ENCODE assay signal across 8 cellular contexts in the genomic region with DNA sequence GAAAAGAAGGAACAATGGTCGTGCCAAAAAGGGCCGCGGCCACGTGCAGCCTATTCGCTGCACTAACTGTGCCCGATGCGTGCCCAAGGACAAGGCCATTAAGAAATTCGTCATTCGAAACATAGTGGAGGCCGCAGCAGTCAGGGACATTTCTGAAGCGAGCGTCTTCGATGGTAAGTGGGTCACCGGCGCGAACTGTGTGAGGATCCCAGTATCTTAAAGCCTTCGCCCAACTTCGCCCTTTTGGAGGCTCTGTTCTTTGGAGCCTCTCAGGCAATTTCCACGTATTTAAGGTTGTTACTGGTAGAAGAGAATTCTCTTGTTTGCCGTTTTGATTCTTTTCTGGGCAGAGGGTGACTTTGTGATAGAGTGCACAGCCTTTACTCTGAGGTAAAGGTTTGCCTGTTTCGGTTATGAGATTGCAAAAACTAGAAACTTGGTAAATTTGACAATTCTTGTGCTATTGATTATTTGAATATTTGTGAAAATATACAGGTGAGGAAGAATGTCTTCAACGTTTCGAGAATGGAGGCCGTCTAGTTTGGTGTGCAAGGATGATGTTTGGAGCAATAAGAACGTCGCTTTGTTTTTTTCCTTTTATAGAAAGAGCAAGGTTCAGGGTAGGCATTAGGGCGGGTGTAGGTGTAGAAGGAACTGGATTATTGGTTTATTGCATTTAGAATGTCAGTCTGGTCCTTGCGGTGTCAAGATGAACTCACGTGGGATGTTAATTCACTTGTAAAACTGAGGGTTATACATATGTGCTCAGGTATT. TPM values are rescaled to one million over a fixed set of nuclear protein-coding genes. Genes with fewer than 3 reads are reported as not detected.
DNase-seq lines count a peak whose midpoint lies in the region; ATAC-seq and TF ChIP-seq lines count a peak whose summit lies in the region.

No MANE protein-coding gene starts in this region.

- peak overlapping the region; percentile 84 for H3K9ac ChIP-seq in trophoblast cell (ENCODE audit: low read length)

- H3K4me2 ChIP-seq in trophoblast cell (ENCODE audit: low read length), result peak overlapping the region; percentile 95

- no peak overlapping the region for H2BK12ac ChIP-seq in trophoblast cell (ENCODE audit: low read length)

- H3K23ac ChIP-seq in trophoblast cell (ENCODE audit: low read length), result no peak overlapping the region

- H2AK5ac ChIP-seq in trophoblast cell (ENCODE audit: low read length), result no peak overlapping the region

- peaks cover 9% of the 10 kb centered on the region for H3K79me2 ChIP-seq in trophoblast cell (ENCODE audit: control insufficient read depth, insufficient read depth, low read length, poor library complexity)

- H3K4ac ChIP-seq in trophoblast cell (ENCODE audit: low read depth, low read length), result peak overlapping the region; percentile 35

- peak overlapping the region; percentile 64 for H3K27ac ChIP-seq in RWPE2 (ENCODE audit: poor library complexity, severe bottlenecking)
- H3K27ac ChIP-seq in trophoblast cell (ENCODE audit: low read depth, low read length), result peak overlapping the region; percentile 88

- no peak overlapping the region for H2AFZ ChIP-seq in trophoblast cell (ENCODE audit: insufficient read depth, low read length, poor library complexity)

- peak overlapping the region; percentile 49 for H4K91ac ChIP-seq in trophoblast cell (ENCODE audit: low read depth, low read length)

- peaks cover 37% of the 10 kb centered on the region for H3K36me3 ChIP-seq in RWPE2 (ENCODE audit: low read depth)
- H3K36me3 ChIP-seq in trophoblast cell (ENCODE audit: control insufficient read depth in 1 of 2, insufficient read depth in 2 of 2, low read length in 2 of 2), result peaks cover 6 to 26% of the 10 kb centered on the region in 2 experiments

- H3K27me3 ChIP-seq in RWPE2 (ENCODE audit: insufficient read depth, poor library complexity, severe bottlenecking) (no peaks in the 10 kb centered on the region), trophoblast cell (ENCODE audit: insufficient read depth, low read length) (no peaks in the 10 kb centered on the region)

- H4K12ac ChIP-seq in trophoblast cell (ENCODE audit: low read depth, low read length), result no peak overlapping the region

- no peak for ATAC-seq in RWPE2 (ENCODE audit: low read depth)
- no peak for ATAC-seq in GM18520 (IDR thresholded peaks at IDR 0.05; ENCODE audit: unreplicated experiment)
- no peak for ATAC-seq in HG03108 (IDR thresholded peaks at IDR 0.05; ENCODE audit: unreplicated experiment)
- no peak for ATAC-seq in HG02840 (IDR thresholded peaks at IDR 0.05; ENCODE audit: low FRiP score, unreplicated experiment)

- no peaks in the 10 kb centered on the region for H3K4me1 ChIP-seq in RWPE2 (ENCODE audit: insufficient read depth, poor library complexity, severe bottlenecking)
- H3K4me1 ChIP-seq in trophoblast cell (ENCODE audit: control insufficient read depth in 1 of 2, insufficient read depth in 2 of 2, low read length in 2 of 2), result peaks cover 2 to 3% of the 10 kb centered on the region in 2 experiments

- H4K8ac ChIP-seq in trophoblast cell (ENCODE audit: low read depth, low read length), result peak overlapping the region; percentile 52

- no peak for TF ChIP-seq CTCF in RWPE2 (IDR thresholded peaks at IDR 0.05; ENCODE audit: poor library complexity, severe bottlenecking)

- H3K4me3 ChIP-seq in RWPE2 (ENCODE audit: severe bottlenecking), result peak overlapping the region; percentile 84
- peak overlapping the region; percentile 83 for H3K4me3 ChIP-seq in trophoblast cell (ENCODE audit: low read depth, low read length)

- TF ChIP-seq POLR2A in erythroblast (IDR thresholded peaks at IDR 0.05; ENCODE audit: low read length), result no peak

- H3K9me3 ChIP-seq in RWPE2 (ENCODE audit: severe bottlenecking) (no peaks in the 10 kb centered on the region), trophoblast cell (ENCODE audit: insufficient read depth, low read depth, low read length) (no peaks in the 10 kb centered on the region)

- peak; percentile 14 for DNase-seq in ELR (ENCODE audit: low read depth)
- no peak for DNase-seq in RWPE2 (ENCODE audit: low spot score)
- peak; percentile 59 to 73 for DNase-seq in erythroblast (lab: John Stamatoyannopoulos, UW)
- DNase-seq in trophoblast cell, result no peak
- DNase-seq in foreskin melanocyte, result no peak

- H3K18ac ChIP-seq in trophoblast cell (ENCODE audit: low read length), result no peak overlapping the region

- no peak overlapping the region for H2BK120ac ChIP-seq in trophoblast cell (ENCODE audit: insufficient read depth, low read length, poor library complexity)

- H3K14ac ChIP-seq in trophoblast cell (ENCODE audit: low read length), result peak overlapping the region; percentile 74

- H2BK5ac ChIP-seq in trophoblast cell (ENCODE audit: low read depth, low read length, poor library complexity), result no peak overlapping the region

- no CpG with 5 or more reads among the region's 29 CpGs for WGBS in trophoblast cell (ENCODE audit: extremely low coverage, insufficient coverage, insufficient read length)

- peaks cover 5% of the 10 kb centered on the region for H3K79me1 ChIP-seq in trophoblast cell (ENCODE audit: low read length)

RNA-seq across cellular contexts. Expression of gene RPS26, which starts 0.9 kb away (rescaled TPM):
- 894 and 933 TPM in 2 replicates for polyA plus RNA-seq in trophoblast cell (2013)

RNA-seq across cellular contexts. Expression of gene IKZF4, which starts 21.8 kb away (rescaled TPM):
- polyA plus RNA-seq in trophoblast cell (2013), result 5.2 and 5.4 TPM in 2 replicates

RNA-seq across cellular contexts. Expression of gene ERBB3, which starts 37.3 kb away (rescaled TPM):
- polyA plus RNA-seq in trophoblast cell (2013), result 89.0 and 92.2 TPM in 2 replicates

RNA-seq across cellular contexts. Expression of gene SUOX, which starts 45.5 kb away (rescaled TPM):
- polyA plus RNA-seq in trophoblast cell (2013), result 22.7 and 23.0 TPM in 2 replicates

Comparison
In these comparisons a context has a peak if more than half of its experiments do, and no peak if none do; other contexts are left out.
1. DNase-seq: peak in ELR (single experiment) and erythroblast (2 of 2); none in RWPE2 (single experiment), trophoblast cell (0 of 2) and foreskin melanocyte (single experiment).